In the genomic region with DNA sequence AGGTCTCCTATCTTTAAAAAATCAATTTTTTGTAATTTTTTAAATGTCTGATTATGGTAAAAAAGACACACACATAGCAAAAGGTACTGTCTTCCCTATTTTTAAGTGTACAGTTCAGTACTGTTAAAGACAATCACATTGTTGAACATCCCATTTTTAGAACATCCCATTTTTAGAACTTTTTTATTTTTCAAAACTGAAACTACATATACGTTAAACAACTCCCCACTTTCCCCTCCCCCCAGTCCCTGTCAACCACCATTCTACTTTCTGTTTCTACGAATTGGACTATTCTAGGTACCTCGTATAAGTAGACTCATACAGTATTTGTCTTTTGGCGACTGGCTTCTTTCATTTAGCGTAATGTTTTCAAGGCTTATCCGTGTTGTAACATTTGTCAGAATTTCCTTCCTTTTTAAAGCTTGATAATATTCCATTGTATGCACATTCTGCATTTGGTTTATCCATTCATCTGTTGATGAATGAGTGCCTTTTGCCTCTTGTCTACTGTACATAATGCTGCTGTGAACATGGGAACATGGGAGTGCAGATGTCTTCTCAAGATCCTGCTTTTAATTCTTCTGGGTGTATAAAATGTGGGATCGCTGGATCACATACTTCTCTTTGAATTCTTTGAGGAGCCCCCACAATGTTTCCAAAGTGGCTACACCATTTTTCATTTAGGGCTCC, we compare ENCODE assay signal across 1 cellular context.
TF ChIP-seq lines count a peak whose summit lies in the region.

No MANE protein-coding gene starts in this region.

TF ChIP-seq in GM12878, 131 proteins besides CTCF, POLR2A, EP300 and RAD21 (continued from another document):
- TF ChIP-seq, protein P1, sequence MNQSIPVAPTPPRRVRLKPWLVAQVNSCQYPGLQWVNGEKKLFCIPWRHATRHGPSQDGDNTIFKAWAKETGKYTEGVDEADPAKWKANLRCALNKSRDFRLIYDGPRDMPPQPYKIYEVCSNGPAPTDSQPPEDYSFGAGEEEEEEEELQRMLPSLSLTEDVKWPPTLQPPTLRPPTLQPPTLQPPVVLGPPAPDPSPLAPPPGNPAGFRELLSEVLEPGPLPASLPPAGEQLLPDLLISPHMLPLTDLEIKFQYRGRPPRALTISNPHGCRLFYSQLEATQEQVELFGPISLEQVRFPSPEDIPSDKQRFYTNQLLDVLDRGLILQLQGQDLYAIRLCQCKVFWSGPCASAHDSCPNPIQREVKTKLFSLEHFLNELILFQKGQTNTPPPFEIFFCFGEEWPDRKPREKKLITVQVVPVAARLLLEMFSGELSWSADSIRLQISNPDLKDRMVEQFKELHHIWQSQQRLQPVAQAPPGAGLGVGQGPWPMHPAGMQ (IDR thresholded peaks at IDR 0.05; ENCODE audit: borderline replicate concordance), result no peak
- TF ChIP-seq TBL1XR1 (IDR thresholded peaks at IDR 0.05; ENCODE audit: low read depth, low read length), result peak; percentile 81
- TF ChIP-seq RELA (IDR thresholded peaks at IDR 0.05; ENCODE audit: borderline replicate concordance, partially characterized antibody), result no peak
- TF ChIP-seq TARDBP (IDR thresholded peaks at IDR 0.05; ENCODE audit: borderline replicate concordance), result no peak
- TF ChIP-seq KDM1A (IDR thresholded peaks at IDR 0.05; ENCODE audit: borderline replicate concordance), result no peak
- TF ChIP-seq ZNF207 (IDR thresholded peaks at IDR 0.05; ENCODE audit: borderline replicate concordance), result no peak
- TF ChIP-seq BMI1 (IDR thresholded peaks at IDR 0.05; ENCODE audit: borderline replicate concordance), result peak; percentile 38; the same call in 1 of the 2 replicates
- TF ChIP-seq, protein P2, sequence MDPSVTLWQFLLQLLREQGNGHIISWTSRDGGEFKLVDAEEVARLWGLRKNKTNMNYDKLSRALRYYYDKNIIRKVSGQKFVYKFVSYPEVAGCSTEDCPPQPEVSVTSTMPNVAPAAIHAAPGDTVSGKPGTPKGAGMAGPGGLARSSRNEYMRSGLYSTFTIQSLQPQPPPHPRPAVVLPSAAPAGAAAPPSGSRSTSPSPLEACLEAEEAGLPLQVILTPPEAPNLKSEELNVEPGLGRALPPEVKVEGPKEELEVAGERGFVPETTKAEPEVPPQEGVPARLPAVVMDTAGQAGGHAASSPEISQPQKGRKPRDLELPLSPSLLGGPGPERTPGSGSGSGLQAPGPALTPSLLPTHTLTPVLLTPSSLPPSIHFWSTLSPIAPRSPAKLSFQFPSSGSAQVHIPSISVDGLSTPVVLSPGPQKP (IDR thresholded peaks at IDR 0.05; ENCODE audit: low read depth, low read length), result no peak
- TF ChIP-seq RFX5 (IDR thresholded peaks at IDR 0.05; ENCODE audit: low read depth, low read length), result no peak
- peak; percentile 75; the same call in 1 of the 2 replicates for TF ChIP-seq CHD2 (IDR thresholded peaks at IDR 0.05; ENCODE audit: borderline replicate concordance, low read depth, low read length)
- no peak for TF ChIP-seq HCFC1 (IDR thresholded peaks at IDR 0.05; ENCODE audit: low read length)
- no peak for TF ChIP-seq ZSCAN29 (IDR thresholded peaks at IDR 0.05)
- no peak; the same call in 1 of the 2 replicates for TF ChIP-seq CREM (IDR thresholded peaks at IDR 0.05; ENCODE audit: low read depth)
- TF ChIP-seq SPI1 (IDR thresholded peaks at IDR 0.05; ENCODE audit: borderline replicate concordance, insufficient read depth, low read depth, low read length), result no peak
- TF ChIP-seq MEF2A (IDR thresholded peaks at IDR 0.05; ENCODE audit: insufficient read depth, low read depth, low read length), result peak; percentile 92
- TF ChIP-seq TCF7 (IDR thresholded peaks at IDR 0.05; ENCODE audit: borderline replicate concordance), result no peak
- no peak for TF ChIP-seq CBX3 (IDR thresholded peaks at IDR 0.05; ENCODE audit: borderline replicate concordance, low read depth)
- TF ChIP-seq, protein P3, sequence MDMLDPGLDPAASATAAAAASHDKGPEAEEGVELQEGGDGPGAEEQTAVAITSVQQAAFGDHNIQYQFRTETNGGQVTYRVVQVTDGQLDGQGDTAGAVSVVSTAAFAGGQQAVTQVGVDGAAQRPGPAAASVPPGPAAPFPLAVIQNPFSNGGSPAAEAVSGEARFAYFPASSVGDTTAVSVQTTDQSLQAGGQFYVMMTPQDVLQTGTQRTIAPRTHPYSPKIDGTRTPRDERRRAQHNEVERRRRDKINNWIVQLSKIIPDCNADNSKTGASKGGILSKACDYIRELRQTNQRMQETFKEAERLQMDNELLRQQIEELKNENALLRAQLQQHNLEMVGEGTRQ (IDR thresholded peaks at IDR 0.05; ENCODE audit: borderline replicate concordance, low read depth, low read length), result no peak
- TF ChIP-seq, protein P4, sequence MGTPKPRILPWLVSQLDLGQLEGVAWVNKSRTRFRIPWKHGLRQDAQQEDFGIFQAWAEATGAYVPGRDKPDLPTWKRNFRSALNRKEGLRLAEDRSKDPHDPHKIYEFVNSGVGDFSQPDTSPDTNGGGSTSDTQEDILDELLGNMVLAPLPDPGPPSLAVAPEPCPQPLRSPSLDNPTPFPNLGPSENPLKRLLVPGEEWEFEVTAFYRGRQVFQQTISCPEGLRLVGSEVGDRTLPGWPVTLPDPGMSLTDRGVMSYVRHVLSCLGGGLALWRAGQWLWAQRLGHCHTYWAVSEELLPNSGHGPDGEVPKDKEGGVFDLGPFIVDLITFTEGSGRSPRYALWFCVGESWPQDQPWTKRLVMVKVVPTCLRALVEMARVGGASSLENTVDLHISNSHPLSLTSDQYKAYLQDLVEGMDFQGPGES (IDR thresholded peaks at IDR 0.05), result no peak
- TF ChIP-seq STAT1 (conservative IDR thresholded peaks at IDR 0.05), result no peak
- peak; percentile 52; the same call in 1 of the 2 replicates for TF ChIP-seq ATF7 (IDR thresholded peaks at IDR 0.05; ENCODE audit: low read depth)
- TF ChIP-seq HDAC2 (IDR thresholded peaks at IDR 0.05), result no peak
- no peak for TF ChIP-seq ZNF384 (IDR thresholded peaks at IDR 0.05; ENCODE audit: borderline replicate concordance, low read depth, low read length)
- TF ChIP-seq, protein P5, sequence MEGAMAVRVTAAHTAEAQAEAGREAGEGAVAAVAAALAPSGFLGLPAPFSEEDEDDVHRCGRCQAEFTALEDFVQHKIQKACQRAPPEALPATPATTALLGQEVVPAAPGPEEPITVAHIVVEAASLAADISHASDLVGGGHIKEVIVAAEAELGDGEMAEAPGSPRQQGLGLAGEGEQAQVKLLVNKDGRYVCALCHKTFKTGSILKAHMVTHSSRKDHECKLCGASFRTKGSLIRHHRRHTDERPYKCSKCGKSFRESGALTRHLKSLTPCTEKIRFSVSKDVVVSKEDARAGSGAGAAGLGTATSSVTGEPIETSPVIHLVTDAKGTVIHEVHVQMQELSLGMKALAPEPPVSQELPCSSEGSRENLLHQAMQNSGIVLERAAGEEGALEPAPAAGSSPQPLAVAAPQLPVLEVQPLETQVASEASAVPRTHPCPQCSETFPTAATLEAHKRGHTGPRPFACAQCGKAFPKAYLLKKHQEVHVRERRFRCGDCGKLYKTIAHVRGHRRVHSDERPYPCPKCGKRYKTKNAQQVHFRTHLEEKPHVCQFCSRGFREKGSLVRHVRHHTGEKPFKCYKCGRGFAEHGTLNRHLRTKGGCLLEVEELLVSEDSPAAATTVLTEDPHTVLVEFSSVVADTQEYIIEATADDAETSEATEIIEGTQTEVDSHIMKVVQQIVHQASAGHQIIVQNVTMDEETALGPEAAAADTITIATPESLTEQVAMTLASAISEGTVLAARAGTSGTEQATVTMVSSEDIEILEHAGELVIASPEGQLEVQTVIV (IDR thresholded peaks at IDR 0.05; ENCODE audit: borderline replicate concordance, partially characterized antibody), result no peak
- TF ChIP-seq ASH2L (IDR thresholded peaks at IDR 0.05; ENCODE audit: borderline replicate concordance, low read depth), result 0 out of 2 replicates have a peak, but pooled peaks have one; percentile 67
- peak; percentile 48; the same call in 1 of the 2 replicates for TF ChIP-seq MTA2 (IDR thresholded peaks at IDR 0.05; ENCODE audit: low read depth)
- TF ChIP-seq, protein P6, sequence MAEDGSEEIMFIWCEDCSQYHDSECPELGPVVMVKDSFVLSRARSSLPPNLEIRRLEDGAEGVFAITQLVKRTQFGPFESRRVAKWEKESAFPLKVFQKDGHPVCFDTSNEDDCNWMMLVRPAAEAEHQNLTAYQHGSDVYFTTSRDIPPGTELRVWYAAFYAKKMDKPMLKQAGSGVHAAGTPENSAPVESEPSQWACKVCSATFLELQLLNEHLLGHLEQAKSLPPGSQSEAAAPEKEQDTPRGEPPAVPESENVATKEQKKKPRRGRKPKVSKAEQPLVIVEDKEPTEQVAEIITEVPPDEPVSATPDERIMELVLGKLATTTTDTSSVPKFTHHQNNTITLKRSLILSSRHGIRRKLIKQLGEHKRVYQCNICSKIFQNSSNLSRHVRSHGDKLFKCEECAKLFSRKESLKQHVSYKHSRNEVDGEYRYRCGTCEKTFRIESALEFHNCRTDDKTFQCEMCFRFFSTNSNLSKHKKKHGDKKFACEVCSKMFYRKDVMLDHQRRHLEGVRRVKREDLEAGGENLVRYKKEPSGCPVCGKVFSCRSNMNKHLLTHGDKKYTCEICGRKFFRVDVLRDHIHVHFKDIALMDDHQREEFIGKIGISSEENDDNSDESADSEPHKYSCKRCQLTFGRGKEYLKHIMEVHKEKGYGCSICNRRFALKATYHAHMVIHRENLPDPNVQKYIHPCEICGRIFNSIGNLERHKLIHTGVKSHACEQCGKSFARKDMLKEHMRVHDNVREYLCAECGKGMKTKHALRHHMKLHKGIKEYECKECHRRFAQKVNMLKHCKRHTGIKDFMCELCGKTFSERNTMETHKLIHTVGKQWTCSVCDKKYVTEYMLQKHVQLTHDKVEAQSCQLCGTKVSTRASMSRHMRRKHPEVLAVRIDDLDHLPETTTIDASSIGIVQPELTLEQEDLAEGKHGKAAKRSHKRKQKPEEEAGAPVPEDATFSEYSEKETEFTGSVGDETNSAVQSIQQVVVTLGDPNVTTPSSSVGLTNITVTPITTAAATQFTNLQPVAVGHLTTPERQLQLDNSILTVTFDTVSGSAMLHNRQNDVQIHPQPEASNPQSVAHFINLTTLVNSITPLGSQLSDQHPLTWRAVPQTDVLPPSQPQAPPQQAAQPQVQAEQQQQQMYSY (CRISPR knock-in tag; IDR thresholded peaks at IDR 0.05), result no peak
- TF ChIP-seq SMAD5 (IDR thresholded peaks at IDR 0.05; ENCODE audit: low read depth), result no peak
- TF ChIP-seq LARP7 (IDR thresholded peaks at IDR 0.05), result no peak
TF ChIP-seq in GM12878: peak in this region for 26.
